Comparison of ENCODE assay signal across 1 cellular context in genomic region chr11:110463153-110463552, GRCh38.
TF ChIP-seq lines count a peak whose summit lies in the region.

No MANE protein-coding gene starts in this region.

TF ChIP-seq in SK-N-SH treated with all-trans-retinoic acid at 6 μM for 48 hours, 23 proteins besides CTCF, POLR2A, EP300 and RAD21 (continued from another document):
- no peak for TF ChIP-seq POU6F1 (CRISPR knock-in tag; IDR thresholded peaks at IDR 0.05; ENCODE audit: borderline replicate concordance, low read depth)
